1 cellular context compared by ENCODE assay signal in the genomic region with DNA sequence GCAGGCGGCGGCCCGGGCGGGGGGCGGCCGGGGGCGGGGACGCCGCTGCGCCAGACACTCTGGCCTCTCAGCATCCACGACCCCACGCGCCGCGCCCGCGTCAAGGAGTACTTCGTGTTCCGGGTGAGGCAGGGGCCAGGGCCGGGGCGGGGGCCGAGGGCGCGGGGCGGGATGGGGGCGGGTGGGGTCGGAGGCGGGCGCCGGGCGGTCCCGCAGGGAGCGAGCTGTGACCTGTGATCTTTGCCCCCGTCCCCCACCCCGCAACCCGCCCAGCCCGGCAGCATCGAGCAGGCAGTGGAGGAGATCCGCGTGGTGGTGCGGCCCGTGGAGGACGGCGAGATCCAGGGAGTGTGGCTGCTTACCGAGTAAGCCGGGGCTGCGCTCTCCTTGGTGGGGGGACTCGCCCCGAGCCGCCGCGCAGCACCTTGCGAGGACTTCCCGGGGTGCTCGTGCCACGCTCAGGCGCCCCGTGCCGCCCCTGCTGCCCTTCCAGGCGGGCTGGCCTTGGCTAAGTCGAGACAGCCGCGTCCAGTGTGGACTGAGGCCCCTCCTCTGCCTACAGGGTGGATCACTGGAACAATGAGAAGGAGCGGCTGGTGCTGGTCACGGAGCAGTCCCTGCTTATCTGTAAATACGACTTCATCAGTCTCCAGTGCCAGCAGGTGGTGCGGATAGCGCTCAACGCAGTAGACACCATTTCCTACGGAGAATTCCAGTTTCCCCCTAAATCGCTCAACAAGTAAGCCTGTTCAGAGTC.
TF ChIP-seq lines count a peak whose summit lies in the region.

No MANE protein-coding gene starts in this region.

TF ChIP-seq in HepG2, 621 proteins besides CTCF, POLR2A, EP300 and RAD21 (continued from another document and continues in another):
- TF ChIP-seq, protein P1, sequence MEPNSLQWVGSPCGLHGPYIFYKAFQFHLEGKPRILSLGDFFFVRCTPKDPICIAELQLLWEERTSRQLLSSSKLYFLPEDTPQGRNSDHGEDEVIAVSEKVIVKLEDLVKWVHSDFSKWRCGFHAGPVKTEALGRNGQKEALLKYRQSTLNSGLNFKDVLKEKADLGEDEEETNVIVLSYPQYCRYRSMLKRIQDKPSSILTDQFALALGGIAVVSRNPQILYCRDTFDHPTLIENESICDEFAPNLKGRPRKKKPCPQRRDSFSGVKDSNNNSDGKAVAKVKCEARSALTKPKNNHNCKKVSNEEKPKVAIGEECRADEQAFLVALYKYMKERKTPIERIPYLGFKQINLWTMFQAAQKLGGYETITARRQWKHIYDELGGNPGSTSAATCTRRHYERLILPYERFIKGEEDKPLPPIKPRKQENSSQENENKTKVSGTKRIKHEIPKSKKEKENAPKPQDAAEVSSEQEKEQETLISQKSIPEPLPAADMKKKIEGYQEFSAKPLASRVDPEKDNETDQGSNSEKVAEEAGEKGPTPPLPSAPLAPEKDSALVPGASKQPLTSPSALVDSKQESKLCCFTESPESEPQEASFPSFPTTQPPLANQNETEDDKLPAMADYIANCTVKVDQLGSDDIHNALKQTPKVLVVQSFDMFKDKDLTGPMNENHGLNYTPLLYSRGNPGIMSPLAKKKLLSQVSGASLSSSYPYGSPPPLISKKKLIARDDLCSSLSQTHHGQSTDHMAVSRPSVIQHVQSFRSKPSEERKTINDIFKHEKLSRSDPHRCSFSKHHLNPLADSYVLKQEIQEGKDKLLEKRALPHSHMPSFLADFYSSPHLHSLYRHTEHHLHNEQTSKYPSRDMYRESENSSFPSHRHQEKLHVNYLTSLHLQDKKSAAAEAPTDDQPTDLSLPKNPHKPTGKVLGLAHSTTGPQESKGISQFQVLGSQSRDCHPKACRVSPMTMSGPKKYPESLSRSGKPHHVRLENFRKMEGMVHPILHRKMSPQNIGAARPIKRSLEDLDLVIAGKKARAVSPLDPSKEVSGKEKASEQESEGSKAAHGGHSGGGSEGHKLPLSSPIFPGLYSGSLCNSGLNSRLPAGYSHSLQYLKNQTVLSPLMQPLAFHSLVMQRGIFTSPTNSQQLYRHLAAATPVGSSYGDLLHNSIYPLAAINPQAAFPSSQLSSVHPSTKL (CRISPR knock-in tag; IDR thresholded peaks at IDR 0.05), result 0 out of 2 replicates have a peak, but pooled peaks have one; percentile 45
- no peak for TF ChIP-seq ZFP36L2 (CRISPR knock-in tag; IDR thresholded peaks at IDR 0.05)
- TF ChIP-seq MAFG (CRISPR knock-in tag; IDR thresholded peaks at IDR 0.05), result no peak
- TF ChIP-seq ZNF569 (CRISPR knock-in tag; IDR thresholded peaks at IDR 0.05; ENCODE audit: borderline replicate concordance), result no peak
- TF ChIP-seq GMEB2 (CRISPR knock-in tag; IDR thresholded peaks at IDR 0.05; ENCODE audit: low read depth), result no peak
- TF ChIP-seq ZNF788 (CRISPR knock-in tag; IDR thresholded peaks at IDR 0.05; ENCODE audit: borderline replicate concordance), result peak; percentile 67; the same call in 1 of the 2 replicates
- no peak for TF ChIP-seq ZBTB7B (CRISPR knock-in tag; IDR thresholded peaks at IDR 0.05)
- TF ChIP-seq IKZF1 (IDR thresholded peaks at IDR 0.05), result no peak
- no peak for TF ChIP-seq KLF9 (CRISPR knock-in tag; IDR thresholded peaks at IDR 0.05; ENCODE audit: low read depth)
- no peak for TF ChIP-seq ZNF761 (CRISPR knock-in tag; conservative IDR thresholded peaks at IDR 0.05)
- TF ChIP-seq ZNF333 (CRISPR knock-in tag; IDR thresholded peaks at IDR 0.05; ENCODE audit: borderline replicate concordance), result peak; percentile 74; the same call in 1 of the 2 replicates
- TF ChIP-seq ZNF546 (CRISPR knock-in tag; conservative IDR thresholded peaks at IDR 0.05), result no peak; the same call in 1 of the 2 replicates
- TF ChIP-seq, protein P2, sequence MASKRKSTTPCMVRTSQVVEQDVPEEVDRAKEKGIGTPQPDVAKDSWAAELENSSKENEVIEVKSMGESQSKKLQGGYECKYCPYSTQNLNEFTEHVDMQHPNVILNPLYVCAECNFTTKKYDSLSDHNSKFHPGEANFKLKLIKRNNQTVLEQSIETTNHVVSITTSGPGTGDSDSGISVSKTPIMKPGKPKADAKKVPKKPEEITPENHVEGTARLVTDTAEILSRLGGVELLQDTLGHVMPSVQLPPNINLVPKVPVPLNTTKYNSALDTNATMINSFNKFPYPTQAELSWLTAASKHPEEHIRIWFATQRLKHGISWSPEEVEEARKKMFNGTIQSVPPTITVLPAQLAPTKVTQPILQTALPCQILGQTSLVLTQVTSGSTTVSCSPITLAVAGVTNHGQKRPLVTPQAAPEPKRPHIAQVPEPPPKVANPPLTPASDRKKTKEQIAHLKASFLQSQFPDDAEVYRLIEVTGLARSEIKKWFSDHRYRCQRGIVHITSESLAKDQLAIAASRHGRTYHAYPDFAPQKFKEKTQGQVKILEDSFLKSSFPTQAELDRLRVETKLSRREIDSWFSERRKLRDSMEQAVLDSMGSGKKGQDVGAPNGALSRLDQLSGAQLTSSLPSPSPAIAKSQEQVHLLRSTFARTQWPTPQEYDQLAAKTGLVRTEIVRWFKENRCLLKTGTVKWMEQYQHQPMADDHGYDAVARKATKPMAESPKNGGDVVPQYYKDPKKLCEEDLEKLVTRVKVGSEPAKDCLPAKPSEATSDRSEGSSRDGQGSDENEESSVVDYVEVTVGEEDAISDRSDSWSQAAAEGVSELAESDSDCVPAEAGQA (IDR thresholded peaks at IDR 0.05; ENCODE audit: low read depth), result no peak
- TF ChIP-seq, protein P2 (CRISPR knock-in tag; IDR thresholded peaks at IDR 0.05; ENCODE audit: borderline replicate concordance), result no peak
- TF ChIP-seq PHF21A (CRISPR knock-in tag; IDR thresholded peaks at IDR 0.05), result 0 out of 2 replicates have a peak, but pooled peaks have one; percentile 35
- TF ChIP-seq ZNF839 (CRISPR knock-in tag; IDR thresholded peaks at IDR 0.05; ENCODE audit: borderline replicate concordance), result peak; percentile 77; the same call in 1 of the 2 replicates
- TF ChIP-seq ZNF44 (CRISPR knock-in tag; IDR thresholded peaks at IDR 0.05), result no peak; the same call in 1 of the 2 replicates
- no peak for TF ChIP-seq ZBTB14 (CRISPR knock-in tag; IDR thresholded peaks at IDR 0.05)
- TF ChIP-seq RXRB (CRISPR knock-in tag; IDR thresholded peaks at IDR 0.05; ENCODE audit: borderline replicate concordance), result no peak
- no peak for TF ChIP-seq ZNF781 (CRISPR knock-in tag; IDR thresholded peaks at IDR 0.05; ENCODE audit: borderline replicate concordance, not compliant biosample characterization)
- TF ChIP-seq, protein P3, sequence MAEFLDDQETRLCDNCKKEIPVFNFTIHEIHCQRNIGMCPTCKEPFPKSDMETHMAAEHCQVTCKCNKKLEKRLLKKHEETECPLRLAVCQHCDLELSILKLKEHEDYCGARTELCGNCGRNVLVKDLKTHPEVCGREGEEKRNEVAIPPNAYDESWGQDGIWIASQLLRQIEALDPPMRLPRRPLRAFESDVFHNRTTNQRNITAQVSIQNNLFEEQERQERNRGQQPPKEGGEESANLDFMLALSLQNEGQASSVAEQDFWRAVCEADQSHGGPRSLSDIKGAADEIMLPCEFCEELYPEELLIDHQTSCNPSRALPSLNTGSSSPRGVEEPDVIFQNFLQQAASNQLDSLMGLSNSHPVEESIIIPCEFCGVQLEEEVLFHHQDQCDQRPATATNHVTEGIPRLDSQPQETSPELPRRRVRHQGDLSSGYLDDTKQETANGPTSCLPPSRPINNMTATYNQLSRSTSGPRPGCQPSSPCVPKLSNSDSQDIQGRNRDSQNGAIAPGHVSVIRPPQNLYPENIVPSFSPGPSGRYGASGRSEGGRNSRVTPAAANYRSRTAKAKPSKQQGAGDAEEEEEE (CRISPR knock-in tag; IDR thresholded peaks at IDR 0.05; ENCODE audit: borderline replicate concordance), result no peak
- TF ChIP-seq NFAT5 (CRISPR knock-in tag; IDR thresholded peaks at IDR 0.05), result no peak
- TF ChIP-seq ZNF543 (CRISPR knock-in tag; IDR thresholded peaks at IDR 0.05), result no peak
- no peak for TF ChIP-seq ZNF550 (CRISPR knock-in tag; IDR thresholded peaks at IDR 0.05; ENCODE audit: borderline replicate concordance)
